In genomic region chr6:53066059-53066406, GRCh38 we compare ENCODE assay signal across 1 cellular context.
TF ChIP-seq lines count a peak whose summit lies in the region.

No MANE protein-coding gene starts in this region.

TF ChIP-seq in HCT116, 20 proteins besides CTCF, POLR2A, EP300 and RAD21 (continued from another document):
- no peak for TF ChIP-seq TCF7L2 (IDR thresholded peaks at IDR 0.05; ENCODE audit: borderline replicate concordance, extremely low read depth, insufficient read depth, insufficient read length)
- no peak for TF ChIP-seq YY1 (IDR thresholded peaks at IDR 0.05; ENCODE audit: extremely low read depth, insufficient replicate concordance, low read depth, low read length)
- no peak for TF ChIP-seq SRF (IDR thresholded peaks at IDR 0.05; ENCODE audit: low read depth)
- no peak for TF ChIP-seq CBX3 (IDR thresholded peaks at IDR 0.05; ENCODE audit: low read depth)
- TF ChIP-seq ATF3 (IDR thresholded peaks at IDR 0.05) = no peak
- no peak for TF ChIP-seq FOSL1 (IDR thresholded peaks at IDR 0.05; ENCODE audit: low read depth)
- TF ChIP-seq EGR1 (IDR thresholded peaks at IDR 0.05; ENCODE audit: low read depth) = no peak
- no peak for TF ChIP-seq JUND (IDR thresholded peaks at IDR 0.05)
TF ChIP-seq in HCT116: peak in this region for 0.
